8 cellular contexts compared by ENCODE assay signal in the genomic region with DNA sequence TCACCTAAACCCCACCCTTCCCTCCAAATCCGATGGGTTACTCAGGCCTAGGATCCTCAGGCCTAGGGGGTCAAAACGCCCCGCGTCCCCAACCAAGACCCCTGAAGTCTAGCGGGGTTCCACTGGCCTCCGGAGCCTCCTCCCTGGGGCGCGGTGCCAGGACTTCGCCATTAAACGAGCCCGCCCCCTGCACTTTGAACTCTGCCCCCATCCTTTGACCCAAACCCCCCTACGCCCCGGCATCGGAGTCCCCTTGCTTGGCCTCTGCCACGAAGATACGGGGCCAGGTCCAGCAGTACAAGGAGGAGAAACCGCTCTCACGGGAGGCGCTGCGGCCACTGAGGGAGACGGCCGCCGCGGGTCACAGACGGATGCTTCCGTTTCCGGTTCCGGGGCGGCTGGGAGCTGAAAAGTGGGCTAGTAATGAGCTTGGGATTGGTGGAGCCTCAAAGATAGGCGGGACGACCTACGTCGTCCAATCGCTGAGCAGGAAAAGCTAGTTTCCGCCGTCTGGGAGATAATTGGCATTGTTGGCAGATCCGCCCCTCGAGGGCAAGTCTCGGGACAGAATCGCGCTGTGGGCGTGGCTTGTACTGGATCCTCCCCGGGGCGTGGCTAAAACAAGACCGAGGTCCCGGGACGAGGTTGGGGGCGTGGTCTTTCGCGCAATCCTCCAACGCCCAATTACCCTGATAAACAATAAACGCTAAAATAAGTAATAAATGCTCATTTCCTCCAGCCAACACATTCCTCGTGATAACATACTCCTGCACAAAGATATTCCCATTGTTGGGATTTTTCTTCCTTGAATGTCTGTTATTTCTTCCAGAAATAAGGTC. TPM values are rescaled to one million over a fixed set of nuclear protein-coding genes. Genes with fewer than 3 reads are reported as not detected.
A peak's percentile ranks its signal among the peaks of the same experiment; 100 is the strongest.
DNase-seq lines count a peak whose midpoint lies in the region; ATAC-seq and TF ChIP-seq lines count a peak whose summit lies in the region.

No MANE protein-coding gene starts in this region.

- H3K36me3 ChIP-seq in gastroesophageal sphincter (no peaks in the 10 kb centered on the region), neuronal stem cell (replicated peaks in 1 of 2; ENCODE audit: control insufficient read depth in 2 of 2, insufficient read depth in 2 of 2, low read length in 2 of 2) (peaks cover 0 to 8% of the 10 kb centered on the region in 2 donors), subcutaneous abdominal adipose tissue (ENCODE audit: control insufficient read depth in 5 of 5, insufficient read depth in 5 of 5, low read length in 5 of 5) (no peaks in the 10 kb centered on the region)

- H2AFZ ChIP-seq in neuronal stem cell (ENCODE audit: low read length): peak overlapping the region; percentile 89

- peak overlapping the region; percentile 97 for H3K27ac Mint-ChIP-seq in HFFc6

- no peak overlapping the region for H2AK5ac ChIP-seq in neuronal stem cell (ENCODE audit: low read depth, low read length)

- no peaks in the 10 kb centered on the region for H3K9me3 Mint-ChIP-seq in HFFc6

- H3K23ac ChIP-seq in neuronal stem cell (ENCODE audit: low read depth, low read length, poor library complexity): peak overlapping the region; percentile 98

- H3K4ac ChIP-seq in neuronal stem cell (ENCODE audit: low read length): no peak overlapping the region

- H3K14ac ChIP-seq in neuronal stem cell (ENCODE audit: low read length): no peak overlapping the region

- H2BK15ac ChIP-seq in neuronal stem cell (ENCODE audit: low read length): no peak overlapping the region

- H3K79me1 ChIP-seq in neuronal stem cell (ENCODE audit: low read depth, low read length): no peaks in the 10 kb centered on the region

- H3K27ac ChIP-seq in gastroesophageal sphincter (peak overlapping the region; percentile 89 to 96 (median 93)), neuronal stem cell (replicated peaks; ENCODE audit: low read length) (peak overlapping the region; percentile 78), subcutaneous abdominal adipose tissue (ENCODE audit: low read depth, low read length) (peak overlapping the region; percentile 94)

- H3K18ac ChIP-seq in neuronal stem cell (ENCODE audit: low read length): peak overlapping the region; percentile 97

- H3K4me3 Mint-ChIP-seq in HFFc6: peak overlapping the region; percentile 96

- peaks cover 2% of the 10 kb centered on the region for H3K27me3 Mint-ChIP-seq in HFFc6 (ENCODE audit: insufficient read depth)

- H4K8ac ChIP-seq in neuronal stem cell (ENCODE audit: low read depth, low read length): peak overlapping the region; percentile 50

- peaks cover 23% of the 10 kb centered on the region for H3K4me1 Mint-ChIP-seq in HFFc6 (ENCODE audit: low read depth)

- peak; percentile 75 to 86 for TF ChIP-seq POLR2A in gastroesophageal sphincter (IDR thresholded peaks at IDR 0.05)

- no peak overlapping the region for H2BK12ac ChIP-seq in neuronal stem cell (ENCODE audit: low read length)

- H3K4me1 ChIP-seq in gastroesophageal sphincter (peaks cover 0 to 27% (median 6%) of the 10 kb centered on the region in 3 donors), neuronal stem cell (ENCODE audit: control insufficient read depth in 2 of 2, insufficient read depth in 1 of 2, low read depth in 1 of 2, low read length in 2 of 2) (peaks cover 4 to 6% of the 10 kb centered on the region in 2 donors), subcutaneous abdominal adipose tissue (ENCODE audit: control insufficient read depth in 5 of 5, insufficient read depth in 5 of 5, low read length in 5 of 5) (peaks cover 6 to 29% (median 22%) of the 10 kb centered on the region in 5 donors)

- no peak for TF ChIP-seq EP300 in gastroesophageal sphincter (IDR thresholded peaks at IDR 0.05)

- H3K9me3 ChIP-seq in gastroesophageal sphincter (no peaks in the 10 kb centered on the region), neuronal stem cell (replicated peaks in 1 of 2; ENCODE audit: control insufficient read depth in 2 of 2, insufficient read depth in 1 of 2, low read depth in 1 of 2, low read length in 2 of 2) (no peaks in the 10 kb centered on the region), subcutaneous abdominal adipose tissue (ENCODE audit: control insufficient read depth in 5 of 5, low read length in 5 of 5) (no peaks in the 10 kb centered on the region)

- H4K91ac ChIP-seq in neuronal stem cell (ENCODE audit: low read depth, low read length, poor library complexity): no peak overlapping the region

- H2BK120ac ChIP-seq in neuronal stem cell (ENCODE audit: low read depth, low read length): no peak overlapping the region

- H3K4me2 ChIP-seq in neuronal stem cell (ENCODE audit: insufficient read depth, low read length, poor library complexity, severe bottlenecking): peak overlapping the region; percentile 67

- peak; percentile 99 for ATAC-seq in gastroesophageal sphincter

- H3K27me3 ChIP-seq in gastroesophageal sphincter (no peaks in the 10 kb centered on the region), neuronal stem cell (ENCODE audit: control insufficient read depth in 3 of 3, insufficient read depth in 3 of 3, low read depth in 1 of 3, low read length in 3 of 3) (no peaks in the 10 kb centered on the region), subcutaneous abdominal adipose tissue (ENCODE audit: control insufficient read depth in 5 of 5, insufficient read depth in 4 of 5, low read length in 5 of 5) (no peaks in the 10 kb centered on the region)

- TF ChIP-seq CTCF in HFFc6 (IDR thresholded peaks at IDR 0.05) (no peak), gastroesophageal sphincter (IDR thresholded peaks at IDR 0.05) (no peak)

- H3K4me3 ChIP-seq in gastroesophageal sphincter (peak overlapping the region; percentile 62 to 68), neuronal stem cell (ENCODE audit: low read length in 2 of 2) (peak overlapping the region; percentile 93 to 98), subcutaneous abdominal adipose tissue (ENCODE audit: low read depth in 1 of 5, low read length in 5 of 5) (peak overlapping the region; percentile 89 to 98 (median 96))

- peak overlapping the region; percentile 29 for H2BK5ac ChIP-seq in neuronal stem cell (ENCODE audit: low read length)

- H3K36me3 Mint-ChIP-seq in HFFc6 (ENCODE audit: low read depth): peaks cover 18% of the 10 kb centered on the region

- peak overlapping the region; percentile 96 for H3K9ac ChIP-seq in neuronal stem cell (ENCODE audit: low read depth, low read length, poor library complexity)
- H3K9ac ChIP-seq in subcutaneous abdominal adipose tissue (ENCODE audit: low read length in 5 of 5): peak overlapping the region; percentile 80 to 98 (median 96)

- DNase-seq in GM04504 (ENCODE audit: low read depth) (peak; percentile 99), HFFc6 (peak; percentile 99), NAMALWA (ENCODE audit: low spot score) (peak; percentile 100), SK-N-DZ (ENCODE audit: low spot score) (peak; percentile 99), neuronal stem cell (ENCODE audit: low spot score) (peak; percentile 99)
- peak; percentile 100 for DNase-seq in activated naive CD4-positive, alpha-beta T cell treated with anti-CD3 and anti-CD28 coated beads, Interleukin-2, amount 50 U/mL, for 16 hours

- 0 to 1% methylated on average over 12 to 16 of the region's 53 CpGs for WGBS in gastroesophageal sphincter (ENCODE audit: low coverage in 1 of 2), 2 donors
- WGBS in neuronal stem cell (ENCODE audit: extremely low coverage in 2 of 2, insufficient read length in 2 of 2, insufficient replicate concordance in 1 of 2), 2 donors: no CpG with 5 or more reads among the region's 53 CpGs

RNA-seq across cellular contexts. Expression of a gene that starts 5.7 kb away (rescaled TPM):
- total RNA-seq in HFFc6 (2021; fragmentation: NEBNext Ultra II Directional; extraction: Animal tissue kit (Norgen Biotek cat#: 25700)): 1 to 10 TPM; 1.7 to 2.6 (median 2.2) TPM
- polyA plus RNA-seq in SK-N-DZ (2014; cell fraction: cytosol; rRNA removed): 7.0 and 7.5 TPM in 2 replicates
- polyA plus RNA-seq in SK-N-DZ (2014; cell fraction: nucleus; rRNA removed): 8.0 and 8.9 TPM in 2 replicates
- total RNA-seq in gastroesophageal sphincter: 1 to 10 TPM; 2.2 to 6.8 (median 3.4) TPM
- 3.4 TPM for polyA plus RNA-seq in neuronal stem cell (2013, experiment 1 of 2)
- polyA plus RNA-seq in neuronal stem cell (2013, experiment 2 of 2): 3.5 TPM

RNA-seq across cellular contexts. Expression of a gene that starts 26.9 kb away (rescaled TPM):
- total RNA-seq in HFFc6 (2021; fragmentation: NEBNext Ultra II Directional; extraction: Animal tissue kit (Norgen Biotek cat#: 25700)): 1 to 10 TPM in 5 of 6 experiments, under 1 TPM in 1; 0.82 to 3.0 (median 1.2) TPM
- 2.8 and 4.7 TPM in 2 replicates for polyA plus RNA-seq in SK-N-DZ (2014; cell fraction: cytosol; rRNA removed)
- polyA plus RNA-seq in SK-N-DZ (2014; cell fraction: nucleus; rRNA removed): 5.8 and 6.5 TPM in 2 replicates
- under 1 TPM in 3 of 4 donors, not detected in 1; 0.19 to 0.64 (median 0.40) TPM for total RNA-seq in gastroesophageal sphincter
- 0.88 TPM for polyA plus RNA-seq in neuronal stem cell (2013, experiment 1 of 2)
- 0.75 TPM for polyA plus RNA-seq in neuronal stem cell (2013, experiment 2 of 2)

RNA-seq across cellular contexts. Expression of a gene that starts 49.8 kb away (rescaled TPM):
- 1 to 10 TPM; 1.7 to 2.4 (median 1.8) TPM for total RNA-seq in HFFc6 (2021; fragmentation: NEBNext Ultra II Directional; extraction: Animal tissue kit (Norgen Biotek cat#: 25700))
- polyA plus RNA-seq in SK-N-DZ (2014; cell fraction: cytosol; rRNA removed): 5.2 and 5.3 TPM in 2 replicates
- 2.6 and 4.0 TPM in 2 replicates for polyA plus RNA-seq in SK-N-DZ (2014; cell fraction: nucleus; rRNA removed)
- 1 to 10 TPM; 1.3 to 3.8 (median 2.8) TPM for total RNA-seq in gastroesophageal sphincter
- 2.5 TPM for polyA plus RNA-seq in neuronal stem cell (2013, experiment 1 of 2)
- 2.5 TPM for polyA plus RNA-seq in neuronal stem cell (2013, experiment 2 of 2)

Comparison
In these comparisons a context has a peak if more than half of its experiments do, and no peak if none do; other contexts are left out.
1. Peak in every context shown above with its lines: DNase-seq, ATAC-seq, H3K4me3 ChIP-seq and H3K27ac ChIP-seq.